Comparison of ENCODE assay signal across 1 cellular context in the genomic region with DNA sequence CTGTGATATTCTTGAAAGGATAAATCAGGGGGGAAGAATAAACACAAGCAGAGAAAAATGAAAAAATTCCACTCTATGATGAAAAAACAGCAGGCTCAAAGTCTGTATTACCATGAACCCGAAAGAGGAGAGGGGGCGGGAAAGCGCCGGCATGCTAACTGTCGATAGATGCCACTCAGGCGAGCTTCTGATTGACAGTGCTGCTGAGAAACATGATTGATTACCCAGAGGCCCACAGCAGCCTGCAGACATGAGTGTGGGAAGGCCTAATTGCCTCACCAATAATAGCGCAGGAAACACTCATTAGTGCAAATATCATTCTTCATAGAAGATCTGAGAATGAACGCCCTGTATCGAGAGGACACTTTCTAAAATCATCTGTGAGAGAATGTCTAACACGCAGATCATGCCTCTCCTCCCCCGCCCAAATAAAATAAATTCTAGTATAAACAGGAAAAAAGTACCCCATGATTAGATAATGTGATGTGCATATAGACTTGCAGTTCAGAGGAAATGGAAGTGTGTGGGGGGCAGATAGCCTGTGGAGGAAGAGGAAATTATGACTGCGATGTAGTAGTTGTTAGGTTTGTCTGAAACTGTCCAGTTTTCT.
TF ChIP-seq lines count a peak whose summit lies in the region.

No MANE protein-coding gene starts in this region.

TF ChIP-seq in liver, 16 proteins besides CTCF, POLR2A, EP300 and RAD21 (continued from another document):
- TF ChIP-seq, protein P1, sequence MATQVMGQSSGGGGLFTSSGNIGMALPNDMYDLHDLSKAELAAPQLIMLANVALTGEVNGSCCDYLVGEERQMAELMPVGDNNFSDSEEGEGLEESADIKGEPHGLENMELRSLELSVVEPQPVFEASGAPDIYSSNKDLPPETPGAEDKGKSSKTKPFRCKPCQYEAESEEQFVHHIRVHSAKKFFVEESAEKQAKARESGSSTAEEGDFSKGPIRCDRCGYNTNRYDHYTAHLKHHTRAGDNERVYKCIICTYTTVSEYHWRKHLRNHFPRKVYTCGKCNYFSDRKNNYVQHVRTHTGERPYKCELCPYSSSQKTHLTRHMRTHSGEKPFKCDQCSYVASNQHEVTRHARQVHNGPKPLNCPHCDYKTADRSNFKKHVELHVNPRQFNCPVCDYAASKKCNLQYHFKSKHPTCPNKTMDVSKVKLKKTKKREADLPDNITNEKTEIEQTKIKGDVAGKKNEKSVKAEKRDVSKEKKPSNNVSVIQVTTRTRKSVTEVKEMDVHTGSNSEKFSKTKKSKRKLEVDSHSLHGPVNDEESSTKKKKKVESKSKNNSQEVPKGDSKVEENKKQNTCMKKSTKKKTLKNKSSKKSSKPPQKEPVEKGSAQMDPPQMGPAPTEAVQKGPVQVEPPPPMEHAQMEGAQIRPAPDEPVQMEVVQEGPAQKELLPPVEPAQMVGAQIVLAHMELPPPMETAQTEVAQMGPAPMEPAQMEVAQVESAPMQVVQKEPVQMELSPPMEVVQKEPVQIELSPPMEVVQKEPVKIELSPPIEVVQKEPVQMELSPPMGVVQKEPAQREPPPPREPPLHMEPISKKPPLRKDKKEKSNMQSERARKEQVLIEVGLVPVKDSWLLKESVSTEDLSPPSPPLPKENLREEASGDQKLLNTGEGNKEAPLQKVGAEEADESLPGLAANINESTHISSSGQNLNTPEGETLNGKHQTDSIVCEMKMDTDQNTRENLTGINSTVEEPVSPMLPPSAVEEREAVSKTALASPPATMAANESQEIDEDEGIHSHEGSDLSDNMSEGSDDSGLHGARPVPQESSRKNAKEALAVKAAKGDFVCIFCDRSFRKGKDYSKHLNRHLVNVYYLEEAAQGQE (IDR thresholded peaks at IDR 0.05) = no peak
- TF ChIP-seq HNF4A (conservative IDR thresholded peaks at IDR 0.05) = peak in 1 of 2 donors; percentile 43
- no peak for TF ChIP-seq TAF1 (conservative IDR thresholded peaks at IDR 0.05)
TF ChIP-seq in liver: peak in this region for 2.
